Comparison of ENCODE assay signal across 1 cellular context in genomic region chr5:29905626-29906353, GRCh38.
TF ChIP-seq lines count a peak whose summit lies in the region.

No MANE protein-coding gene starts in this region.

TF ChIP-seq in HepG2, 621 proteins besides CTCF, POLR2A, EP300 and RAD21 (continued from another document):
- TF ChIP-seq RERE (CRISPR knock-in tag; IDR thresholded peaks at IDR 0.05; ENCODE audit: low read depth): peak; percentile 69; the same call in 1 of the 2 replicates
